In genomic region chr1:91166106-91166712, GRCh38 we compare ENCODE assay signal across 8 cellular contexts.
DNase-seq lines count a peak whose midpoint lies in the region; ATAC-seq and TF ChIP-seq lines count a peak whose summit lies in the region.

No MANE protein-coding gene starts in this region.

- no peak overlapping the region for H2AFZ ChIP-seq in PC-9

- peak; percentile 98 for TF ChIP-seq CTCF in PC-9 (conservative IDR thresholded peaks at IDR 0.05)

- peak in 10 of 14 donors; percentile 1 to 41 (median 8) for DNase-seq in C1 segment of cervical spinal cord (lab: John Stamatoyannopoulos, UW)
- DNase-seq in KBM-7 = peak; percentile 69
- peak; percentile 40 to 64 for DNase-seq in PC-9
- peak; percentile 77 for DNase-seq in astrocyte of the hippocampus (ENCODE audit: low read depth, low spot score)
- DNase-seq in hypothalamus (lab: John Stamatoyannopoulos, UW) = peak in 32 of 51 donors; percentile 1 to 65 (median 29)
- DNase-seq in stimulated activated CD4-positive, alpha-beta T cell treated with anti-CD3 and anti-CD28 coated beads, Interleukin-12 subunit alpha, Interleukin-12 subunit beta, amount 100 ng/mL, for 48 hours (ENCODE audit: low read depth in 2 of 3, low spot score in 1 of 3) = peak in 2 of 3 donors; percentile 18 to 28
- no peak for DNase-seq in epidermal melanocyte (ENCODE audit: insufficient read length, low spot score)

- peaks cover 10% of the 10 kb centered on the region for H3K4me1 ChIP-seq in PC-9 (replicated peaks; ENCODE audit: insufficient read depth)

- no peaks in the 10 kb centered on the region for H3K9me2 ChIP-seq in PC-9 (ENCODE audit: insufficient read depth)

- no peaks in the 10 kb centered on the region for H4K20me1 ChIP-seq in PC-9 (ENCODE audit: insufficient read depth)

- H3F3A ChIP-seq in PC-9 (ENCODE audit: insufficient read depth, low read depth) = no peaks in the 10 kb centered on the region; the same call in 1 of the 2 replicates

- POLR2A ChIA-PET in PC-9 (lab: Charles Lee; ENCODE audit: unreplicated experiment) = no interaction called here

- ATAC-seq in GM18858 (IDR thresholded peaks at IDR 0.05; ENCODE audit: unreplicated experiment) = peak; percentile 52

- no peak overlapping the region for H3K4me2 ChIP-seq in PC-9

- no peaks in the 10 kb centered on the region for H3K36me3 ChIP-seq in PC-9 (ENCODE audit: low read depth)

- no peaks in the 10 kb centered on the region for H3K27me3 ChIP-seq in PC-9 (ENCODE audit: insufficient read depth, low read depth)

- H3K9me3 ChIP-seq in PC-9 (ENCODE audit: insufficient read depth, low read depth) = no peaks in the 10 kb centered on the region

- no peak overlapping the region for H3K4me3 ChIP-seq in PC-9

- no TSS peak for BruUV-seq in PC-9 (replicated peaks; lab: Mats Ljungman, UMichigan)

- no peak overlapping the region for H3K27ac ChIP-seq in PC-9

- in situ Hi-C loops in KBM-7 (cut with MboI; ENCODE audit: low pct_unique_long_range_greater_than_20kb, low sequenced_read_pairs) = no loop called here

- H3K79me2 ChIP-seq in PC-9 (ENCODE audit: low read depth) = no peaks in the 10 kb centered on the region

- CTCF ChIA-PET in PC-9 (lab: Charles Lee) = interaction anchor here (0.6 to 3.0 kb wide), 7 partner anchors 15 to 445 kb away, joined by 3 to 23 read pairs (median 4); no protein-coding TSS in a partner anchor

- intact Hi-C loops in PC-9 (cut with micrococcal nuclease; ENCODE audit: unreplicated experiment) = loop anchor here (1.0 to 10.0 kb wide), 7 partner anchors 112 to 1121 kb away; partner anchors contain the start of genes HFM1 and ZNF644
